8 cellular contexts compared by ENCODE assay signal in genomic region chr3:59575113-59576001, GRCh38.
A peak's percentile ranks its signal among the peaks of the same experiment; 100 is the strongest.
DNase-seq lines count a peak whose midpoint lies in the region; ATAC-seq and TF ChIP-seq lines count a peak whose summit lies in the region.

No MANE protein-coding gene starts in this region.

- no peaks in the 10 kb centered on the region for H3K9me3 ChIP-seq in left lung

- intact Hi-C loops in left lung (cut with DNase I): loop anchor here in 1 of 2 donors (5.0 kb wide), 1 partner anchor 287 kb away; no protein-coding TSS in a partner anchor

- H3K36me3 ChIP-seq in left lung: no peaks in the 10 kb centered on the region

- DNase-seq in AG08396 (ENCODE audit: low spot score) (peak; percentile 59), NCI-H446 treated with DMSO at 0.1 percent for 48 hours (lab: John Stamatoyannopoulos, UW) (peak; percentile 84), choroid plexus epithelial cell (ENCODE audit: low read depth) (peak; percentile 86), left lung (peak; percentile 82 to 88)
- DNase-seq in activated CD4-positive, alpha-beta T cell treated with anti-CD3 and anti-CD28 coated beads for 24 hours (ENCODE audit: low read depth in 2 of 2): peak; percentile 86
- peak; percentile 80 to 94 for DNase-seq in stimulated activated CD4-positive, alpha-beta T cell treated with anti-CD3 and anti-CD28 coated beads, Interleukin-4, amount 100 ng/mL, for 48 hours (ENCODE audit: low read depth in 2 of 2)

- no peaks in the 10 kb centered on the region for H3K4me1 ChIP-seq in left lung

- TF ChIP-seq CTCF in choroid plexus epithelial cell (conservative IDR thresholded peaks at IDR 0.05; ENCODE audit: low read depth, low read length): peak; percentile 98
- TF ChIP-seq CTCF in left lung (IDR thresholded peaks at IDR 0.05): peak; percentile 97

- H3K27ac ChIP-seq in left lung: no peak overlapping the region

- peak; percentile 72 for ATAC-seq in GM18870 (IDR thresholded peaks at IDR 0.05; ENCODE audit: unreplicated experiment)
- ATAC-seq in HG03280 (IDR thresholded peaks at IDR 0.05; ENCODE audit: unreplicated experiment): peak; percentile 76
- ATAC-seq in left lung: peak; percentile 91

- H3K4me3 ChIP-seq in choroid plexus epithelial cell (ENCODE audit: low read depth, low read length) (no peak overlapping the region), left lung (no peak overlapping the region)

- H3K27me3 ChIP-seq in left lung: no peaks in the 10 kb centered on the region
